8 cellular contexts compared by ENCODE assay signal in the genomic region with DNA sequence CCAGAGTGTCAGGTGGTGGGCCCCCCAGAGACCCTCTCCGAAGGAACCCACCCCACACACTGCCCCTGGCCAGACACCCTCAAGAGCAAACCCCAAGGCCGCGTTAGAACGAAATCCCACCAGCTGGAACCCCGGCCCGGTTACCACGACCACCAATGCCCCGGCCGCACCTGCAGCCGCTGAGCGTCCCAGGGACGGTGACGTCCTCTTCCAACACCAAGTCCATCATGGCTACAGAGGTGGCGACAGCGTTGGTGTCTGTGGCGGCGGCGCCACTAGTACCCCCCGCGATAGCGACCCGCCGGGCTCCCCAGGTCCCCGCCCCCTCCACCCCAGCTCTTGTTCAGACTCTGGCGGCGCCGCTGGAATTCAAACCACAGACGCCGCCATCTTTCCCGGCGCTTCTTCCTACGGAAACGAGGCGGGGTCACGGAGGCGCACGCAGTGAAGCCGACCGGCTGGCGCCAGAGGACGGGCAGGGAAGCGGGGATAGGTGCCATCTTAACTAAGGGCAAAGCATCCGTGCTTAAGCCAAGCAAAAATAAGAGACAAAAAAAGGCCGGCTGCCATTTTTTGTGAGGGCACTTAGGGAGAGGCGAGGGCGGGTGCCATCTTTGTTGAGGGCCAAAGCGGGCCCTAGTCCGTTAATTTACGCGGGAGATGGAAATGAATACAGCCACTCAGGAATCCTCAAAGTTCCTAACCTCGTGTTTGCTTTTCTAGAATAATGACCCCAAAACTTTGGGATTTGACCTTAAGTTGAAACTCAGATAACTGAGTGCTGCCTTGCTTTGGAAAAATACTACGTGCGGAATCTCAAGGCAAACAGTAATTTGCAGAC. TPM values are rescaled to one million over a fixed set of nuclear protein-coding genes. Genes with fewer than 3 reads are reported as not detected.
DNase-seq lines count a peak whose midpoint lies in the region; ATAC-seq, FAIRE-seq and TF ChIP-seq lines count a peak whose summit lies in the region.

A gene (minus strand): TSS at position 418 of the 841 bp plus-strand sequence. CDS start 189 bp downstream, at position 229.

- H3K9me1 ChIP-seq in keratinocyte (ENCODE audit: control insufficient read depth, extremely low read depth, insufficient read depth, low read length) = no peaks in the 10 kb centered on the region

- peak within 1 kb of the TSS; percentile 72 for H3K4me2 ChIP-seq in keratinocyte (ENCODE audit: control insufficient read depth, extremely low read depth, insufficient read depth, low read depth, low read length)

- H2AFZ ChIP-seq in keratinocyte (ENCODE audit: control insufficient read depth, low read length) = peak within 1 kb of the TSS; percentile 94

- no peak for TF ChIP-seq CTCF in keratinocyte (optimal IDR thresholded peaks at IDR 0.05 in 1 of 3, IDR thresholded peaks at IDR 0.05 in 1 of 3, conservative IDR thresholded peaks at IDR 0.05 in 1 of 3; ENCODE audit: extremely low read depth in 1 of 3, insufficient read depth in 2 of 3, low read length in 3 of 3)

- ATAC-seq in HG03432 (IDR thresholded peaks at IDR 0.05; ENCODE audit: unreplicated experiment) = peak; percentile 96

- H3K27me3 ChIP-seq in keratinocyte (ENCODE audit: control insufficient read depth, extremely low read depth, insufficient read depth, low read length) = no peaks in the 10 kb centered on the region

- no peaks in the 10 kb centered on the region for H4K20me1 ChIP-seq in keratinocyte (ENCODE audit: control insufficient read depth, extremely low read depth, insufficient read depth, low read length)

- H3K4me1 ChIP-seq in keratinocyte (ENCODE audit: control insufficient read depth, extremely low read depth, insufficient read depth, low read length) = peaks cover 8% of the 10 kb centered on the region

- FAIRE-seq in keratinocyte (lab: Jason Lieb, UNC) = no peak

- TF ChIP-seq POLR2A in GM19099 (IDR thresholded peaks at IDR 0.05; ENCODE audit: extremely low read depth, insufficient read length, low read depth) = peak; percentile 67

- DNase-seq in AG20443 (ENCODE audit: low spot score) (peak; percentile 96), NCI-H510A (lab: John Stamatoyannopoulos, UW) (peak; percentile 95), cerebellum (ENCODE audit: low spot score) (peak; percentile 91), keratinocyte (ENCODE audit: low read depth, low spot score) (peak; percentile 60)
- DNase-seq in activated CD4-positive, alpha-beta T cell treated with anti-CD3 and anti-CD28 coated beads for 1 hour = peak; percentile 85
- peak; percentile 81 for DNase-seq in stimulated activated CD4-positive, alpha-beta T cell treated with anti-CD3 and anti-CD28 coated beads, Interleukin-15, amount 100 ng/mL, for 1 hour (ENCODE audit: low read depth in 1 of 2, low spot score in 1 of 2)

- H3K36me3 ChIP-seq in keratinocyte (ENCODE audit: control insufficient read depth in 2 of 2, extremely low read depth in 1 of 2, insufficient read depth in 2 of 2, low read length in 2 of 2) = no peaks in the 10 kb centered on the region

- peak within 1 kb of the TSS; percentile 83 for H3K9ac ChIP-seq in keratinocyte (ENCODE audit: control insufficient read depth, extremely low read depth, insufficient read depth, low read length)

- H3K4me3 ChIP-seq in keratinocyte (ENCODE audit: control insufficient read depth in 2 of 3, extremely low read depth in 1 of 3, insufficient read depth in 2 of 3, low read depth in 1 of 3, low read length in 3 of 3) = peak within 1 kb of the TSS; percentile 73 to 95 (median 93)

- H3K27ac ChIP-seq in keratinocyte (ENCODE audit: control insufficient read depth, insufficient read depth, low read length) = peak within 1 kb of the TSS; percentile 69

- dilution Hi-C loops in keratinocyte (cut with MboI; ENCODE audit: extremely low pct_ligation_motif_present, low sequenced_read_pairs) = no loop called here

- peaks cover 47% of the 10 kb centered on the region for H3K79me2 ChIP-seq in keratinocyte (ENCODE audit: control insufficient read depth, insufficient read depth, low read length)

- H3K9me3 ChIP-seq in keratinocyte (ENCODE audit: control insufficient read depth, low read depth, low read length) = no peaks in the 10 kb centered on the region

RNA-seq across cellular contexts. Expression of the gene that starts here (rescaled TPM):
- total RNA-seq in cerebellum = 42.4 TPM
- 22.4 to 28.5 TPM (median 23.5 TPM) in 3 replicates for polyA plus RNA-seq in keratinocyte
- polyA plus RNA-seq in keratinocyte (2011; ENCODE audit: low read depth) = 27.5 TPM
- 20.1 and 20.3 TPM in 2 replicates for polyA plus RNA-seq in keratinocyte (2011; cell fraction: cytosol; rRNA removed)
- polyA plus RNA-seq in keratinocyte (2011; cell fraction: nucleus; rRNA removed) = 59.2 and 60.4 TPM in 2 replicates
- 13.5 and 24.7 TPM in 2 replicates for polyA plus RNA-seq in keratinocyte (2012; ENCODE audit: low replicate concordance)
- 24.5 to 49.3 TPM (median 32.8 TPM) in 3 replicates for polyA minus RNA-seq in keratinocyte
- polyA minus RNA-seq in keratinocyte (2011; cell fraction: cytosol; rRNA and poly(A)+ RNA removed) = 14.6 TPM
- 40.6 and 70.7 TPM in 2 replicates for polyA minus RNA-seq in keratinocyte (2011; cell fraction: nucleus; rRNA and poly(A)+ RNA removed)

Comparison
In these comparisons a context has a peak if more than half of its experiments do, and no peak if none do; other contexts are left out.
1. Peak in every context shown above with its lines: DNase-seq, ATAC-seq, H3K4me3 ChIP-seq and H3K27ac ChIP-seq.